11 cellular contexts compared by ENCODE assay signal in the genomic region with DNA sequence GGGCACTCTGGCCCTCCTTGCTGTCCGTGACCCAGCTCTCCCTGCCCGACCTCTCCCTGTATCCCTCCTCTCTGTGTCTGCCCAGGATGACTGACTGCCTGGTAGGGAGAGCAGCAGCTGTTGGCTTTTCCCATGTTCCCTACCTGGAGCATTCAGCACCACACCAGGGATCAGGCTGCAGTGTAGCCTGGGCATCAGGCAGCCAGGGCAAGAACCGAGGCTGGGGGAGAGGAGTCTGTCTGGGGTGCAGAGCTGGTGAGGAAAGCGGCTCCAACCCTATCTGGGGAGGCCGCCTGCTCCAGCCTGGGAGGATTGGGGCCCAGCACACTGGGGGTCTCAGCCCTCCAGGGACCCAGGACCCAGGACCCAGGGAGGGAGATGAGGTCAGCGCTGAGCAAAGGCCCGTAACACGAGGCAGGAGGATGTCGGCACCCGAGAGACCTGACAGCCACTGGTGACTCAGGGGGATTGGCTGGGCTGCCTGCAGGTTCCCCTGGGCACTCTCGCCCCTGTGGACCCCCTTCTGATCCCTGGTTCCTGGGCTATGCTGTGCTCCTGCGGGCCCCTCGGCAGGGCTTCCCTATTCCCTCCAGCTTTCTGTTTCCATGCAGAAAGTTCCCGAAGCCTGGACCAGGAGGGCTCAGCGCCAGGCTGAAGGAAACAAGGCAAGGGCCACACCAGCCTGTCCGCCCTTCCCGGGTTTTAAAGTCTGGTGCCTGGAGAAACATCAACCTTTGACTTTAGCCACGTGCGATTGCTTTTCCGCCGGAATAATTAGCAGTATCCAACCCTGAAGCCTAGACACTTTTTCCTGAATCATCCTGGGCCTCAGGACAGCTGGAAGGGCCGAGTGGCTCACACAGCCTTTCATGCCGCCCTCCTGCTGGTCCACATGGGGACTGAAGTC.
DNase-seq lines count a peak whose midpoint lies in the region; ATAC-seq and TF ChIP-seq lines count a peak whose summit lies in the region.
"Had no signal": no experiment of that assay in that cellular context is flagged by ENCODE, and none has a peak within 500 bp of the region (broad histone marks: within the 10 kb centered on the region; RNA-seq: fewer than 3 reads in every experiment).

No MANE protein-coding gene starts in this region.

- H3K9ac ChIP-seq in SK-N-SH = no peak overlapping the region
- H3K9ac ChIP-seq in mesendoderm (ENCODE audit: low read length) = no peak overlapping the region

- H2BK15ac ChIP-seq in mesendoderm (replicated peaks; ENCODE audit: low read depth) = no peak overlapping the region

- no peak overlapping the region for H2AK5ac ChIP-seq in mesendoderm (ENCODE audit: low read length)

- TF ChIP-seq EP300 in SK-N-SH (IDR thresholded peaks at IDR 0.05; ENCODE audit: borderline replicate concordance in 1 of 2, low read depth in 1 of 2, low read length in 1 of 2) = no peak

- no peak overlapping the region for H2BK120ac ChIP-seq in mesendoderm (ENCODE audit: low read depth, low read length)

- no peak overlapping the region for H3K4ac ChIP-seq in mesendoderm (ENCODE audit: low read depth, low read length)

- peaks cover 95% of the 10 kb centered on the region for H3K4me1 Mint-ChIP-seq in stimulated activated naive CD8-positive, alpha-beta T cell treated with anti-CD3 and anti-CD28 coated beads, Interleukin-15, amount 100 ng/mL, for 72 hours
- peaks cover 39% of the 10 kb centered on the region for H3K4me1 Mint-ChIP-seq in MCF 10A (ENCODE audit: insufficient read depth, unreplicated experiment)

- H3K4me2 ChIP-seq in SK-N-SH = no peak overlapping the region
- H3K4me2 ChIP-seq in mesendoderm (ENCODE audit: low read length) = no peak overlapping the region

- no peak overlapping the region for H2AFZ ChIP-seq in SK-N-SH (ENCODE audit: low read depth)

- H3K36me3 ChIP-seq in SK-N-SH (replicated peaks in 1 of 2; ENCODE audit: control insufficient read depth in 1 of 2, insufficient read depth in 2 of 2, low read length in 1 of 2) = no peaks in the 10 kb centered on the region
- no peaks in the 10 kb centered on the region for H3K36me3 ChIP-seq in mesendoderm (ENCODE audit: control insufficient read depth, insufficient read depth, low read length)

- intact Hi-C loops in MCF 10A (cut with micrococcal nuclease) = no loop called here

- no peak for TF ChIP-seq RAD21 in SK-N-SH (IDR thresholded peaks at IDR 0.05; ENCODE audit: low read length)

- H3K56ac ChIP-seq in mesendoderm (ENCODE audit: low read length) = peak overlapping the region; percentile 15

- WGBS in SK-N-SH (ENCODE audit: low lambda C conversion rate) = 85% methylated on average over 18 of the region's 23 CpGs
- WGBS in mesendoderm (ENCODE audit: extremely low coverage, insufficient coverage, low lambda C conversion rate) = no CpG with 5 or more reads among the region's 23 CpGs

- no peaks in the 10 kb centered on the region for H3K27me3 Mint-ChIP-seq in stimulated activated naive CD8-positive, alpha-beta T cell treated with anti-CD3 and anti-CD28 coated beads, Interleukin-15, amount 100 ng/mL, for 72 hours
- H3K27me3 Mint-ChIP-seq in MCF 10A (ENCODE audit: insufficient read depth, unreplicated experiment) = no peaks in the 10 kb centered on the region

- no peak for DNase-seq in SK-N-SH
- no peak for DNase-seq in caudate nucleus (lab: John Stamatoyannopoulos, UW)
- DNase-seq in mesendoderm = no peak
- no peak for DNase-seq in stimulated activated naive CD8-positive, alpha-beta T cell treated with anti-CD3 and anti-CD28 coated beads, Interleukin-15, amount 100 ng/mL, for 72 hours
- no peak for DNase-seq in C1 segment of cervical spinal cord (lab: John Stamatoyannopoulos, UW)
- DNase-seq in MCF 10A (ENCODE audit: unreplicated experiment) = no peak
- DNase-seq: activated naive CD4-positive, alpha-beta T cell treated with anti-CD3 and anti-CD28 coated beads, Interleukin-2, amount 50 U/mL, for 16 hours; effector memory CD8-positive, alpha-beta T cell; nephron progenitor cell had no signal

- H4K8ac ChIP-seq in mesendoderm (ENCODE audit: low read depth, low read length) = no peak overlapping the region

- H3K18ac ChIP-seq in mesendoderm (ENCODE audit: low read length) = no peak overlapping the region

- peak overlapping the region; percentile 35 to 77 for H3K4me3 Mint-ChIP-seq in stimulated activated naive CD8-positive, alpha-beta T cell treated with anti-CD3 and anti-CD28 coated beads, Interleukin-15, amount 100 ng/mL, for 72 hours
- H3K4me3 Mint-ChIP-seq in MCF 10A (ENCODE audit: unreplicated experiment) = no peak overlapping the region
- H3K4me3 Mint-ChIP-seq: effector memory CD8-positive, alpha-beta T cell had no signal

- no peaks in the 10 kb centered on the region for H3K9me2 ChIP-seq in SK-N-SH

- H3K79me2 ChIP-seq in SK-N-SH (ENCODE audit: insufficient read depth) (no peaks in the 10 kb centered on the region), mesendoderm (ENCODE audit: control insufficient read depth, insufficient read depth, low read length) (no peaks in the 10 kb centered on the region)

- H3K79me1 ChIP-seq in mesendoderm (ENCODE audit: low read length) = no peaks in the 10 kb centered on the region

- ATAC-seq in SK-N-SH treated with all-trans-retinoic acid at 6 μM for 48 hours (peak; percentile 14), GM19351 (IDR thresholded peaks at IDR 0.05; ENCODE audit: unreplicated experiment) (no peak)
- ATAC-seq in stimulated activated naive CD8-positive, alpha-beta T cell treated with anti-CD3 and anti-CD28 coated beads, Interleukin-15, amount 100 ng/mL, for 72 hours = no peak
- ATAC-seq: effector memory CD8-positive, alpha-beta T cell had no signal

- TF ChIP-seq CTCF in SK-N-SH (IDR thresholded peaks at IDR 0.05) = no peak
- no peak for TF ChIP-seq CTCF in MCF 10A (IDR thresholded peaks at IDR 0.05; ENCODE audit: unreplicated experiment)

- H4K20me1 ChIP-seq in SK-N-SH (ENCODE audit: insufficient read depth) = no peaks in the 10 kb centered on the region

- no peak overlapping the region for H4K5ac ChIP-seq in mesendoderm (ENCODE audit: low read length)

- H3K27ac ChIP-seq in SK-N-SH (ENCODE audit: low read depth in 2 of 2, low read length in 1 of 2) = no peak overlapping the region
- H3K27ac ChIP-seq in caudate nucleus (ENCODE audit: low read depth, low read length) = peak overlapping the region; percentile 13
- no peak overlapping the region for H3K27ac ChIP-seq in mesendoderm (ENCODE audit: low read depth, low read length)

- peaks cover 7% of the 10 kb centered on the region for H3K36me3 Mint-ChIP-seq in MCF 10A (ENCODE audit: insufficient read depth, unreplicated experiment)

- peaks cover 7% of the 10 kb centered on the region for H3F3A ChIP-seq in SK-N-SH (replicated peaks; ENCODE audit: insufficient read depth)

- no peaks in the 10 kb centered on the region for H3K9me3 ChIP-seq in SK-N-SH

- H3K4me3 ChIP-seq in SK-N-SH (ENCODE audit: low read depth in 2 of 2, low read length in 1 of 2) (no peak overlapping the region), mesendoderm (ENCODE audit: low read length) (no peak overlapping the region)

- H3K4me1 ChIP-seq in SK-N-SH (ENCODE audit: control insufficient read depth in 1 of 2, insufficient read depth in 2 of 2, low read depth in 1 of 2, low read length in 1 of 2) = peaks cover 6 to 13% of the 10 kb centered on the region in 2 experiments; a peak in 3 of 4 replicates
- peaks cover 2% of the 10 kb centered on the region for H3K4me1 ChIP-seq in mesendoderm (ENCODE audit: control insufficient read depth, low read depth, low read length)

- H3K27ac Mint-ChIP-seq in stimulated activated naive CD8-positive, alpha-beta T cell treated with anti-CD3 and anti-CD28 coated beads, Interleukin-15, amount 100 ng/mL, for 72 hours = peak overlapping the region; percentile 11 to 86
- no peak overlapping the region for H3K27ac Mint-ChIP-seq in MCF 10A (ENCODE audit: low read depth, unreplicated experiment)
- H3K27ac Mint-ChIP-seq: nephron progenitor cell had no signal

- CTCF ChIA-PET in SK-N-SH (lab: Yijun Ruan, JAX) = interaction anchor here (0.9 kb wide), 1 partner anchor 267 kb away, joined by 4 read pairs; no protein-coding TSS in a partner anchor
- CTCF ChIA-PET in MCF 10A (lab: Yijun Ruan, JAX) = interaction anchor here (0.7 kb wide), 1 partner anchor 866 kb away, joined by 3 read pairs; no protein-coding TSS in a partner anchor

- POLR2A ChIA-PET in SK-N-SH (lab: Yijun Ruan, JAX) = no interaction called here
- POLR2A ChIA-PET in MCF 10A (lab: Yijun Ruan, JAX) = no interaction called here

- no TSS peak for BruUV-seq in MCF 10A (replicated peaks; lab: Mats Ljungman, UMichigan)

- H3K27me3 ChIP-seq in SK-N-SH (ENCODE audit: insufficient read depth) (no peaks in the 10 kb centered on the region), mesendoderm (ENCODE audit: insufficient read depth, low read length, poor library complexity) (no peaks in the 10 kb centered on the region)

- H3K9me3 Mint-ChIP-seq in stimulated activated naive CD8-positive, alpha-beta T cell treated with anti-CD3 and anti-CD28 coated beads, Interleukin-15, amount 100 ng/mL, for 72 hours = no peaks in the 10 kb centered on the region
- H3K9me3 Mint-ChIP-seq in MCF 10A (ENCODE audit: unreplicated experiment) = no peaks in the 10 kb centered on the region
- H3K9me3 Mint-ChIP-seq: effector memory CD8-positive, alpha-beta T cell; nephron progenitor cell had no signal

- no peak overlapping the region for H3K23ac ChIP-seq in mesendoderm (ENCODE audit: low read length)

- H2BK5ac ChIP-seq in mesendoderm (ENCODE audit: low read length) = no peak overlapping the region

TF ChIP-seq in SK-N-SH, 30 proteins besides CTCF, POLR2A, EP300 and RAD21:
- TF ChIP-seq TAF1 (IDR thresholded peaks at IDR 0.05; ENCODE audit: borderline replicate concordance, low read depth, low read length) (no peak), JUND (IDR thresholded peaks at IDR 0.05) (no peak), GABPA (IDR thresholded peaks at IDR 0.05; ENCODE audit: low read depth) (no peak), FOSL2 (IDR thresholded peaks at IDR 0.05; ENCODE audit: borderline replicate concordance, low read depth) (no peak), USF1 (IDR thresholded peaks at IDR 0.05; ENCODE audit: borderline replicate concordance, low read depth) (no peak)
- TF ChIP-seq, protein P1, sequence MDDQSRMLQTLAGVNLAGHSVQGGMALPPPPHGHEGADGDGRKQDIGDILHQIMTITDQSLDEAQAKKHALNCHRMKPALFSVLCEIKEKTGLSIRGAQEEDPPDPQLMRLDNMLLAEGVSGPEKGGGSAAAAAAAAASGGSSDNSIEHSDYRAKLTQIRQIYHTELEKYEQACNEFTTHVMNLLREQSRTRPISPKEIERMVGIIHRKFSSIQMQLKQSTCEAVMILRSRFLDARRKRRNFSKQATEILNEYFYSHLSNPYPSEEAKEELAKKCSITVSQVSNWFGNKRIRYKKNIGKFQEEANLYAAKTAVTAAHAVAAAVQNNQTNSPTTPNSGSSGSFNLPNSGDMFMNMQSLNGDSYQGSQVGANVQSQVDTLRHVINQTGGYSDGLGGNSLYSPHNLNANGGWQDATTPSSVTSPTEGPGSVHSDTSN (IDR thresholded peaks at IDR 0.05) = no peak
